In genomic region chr4:54942735-54943134, GRCh38 we compare ENCODE assay signal across 12 cellular contexts.
A peak's percentile ranks its signal among the peaks of the same experiment; 100 is the strongest.
DNase-seq lines count a peak whose midpoint lies in the region; ATAC-seq and TF ChIP-seq lines count a peak whose summit lies in the region.
"Had no signal": no experiment of that assay in that cellular context is flagged by ENCODE, and none has a peak within 500 bp of the region (broad histone marks: within the 10 kb centered on the region; RNA-seq: fewer than 3 reads in every experiment).

No MANE protein-coding gene starts in this region.

- H3K4me3 ChIP-seq in AG10803 (ENCODE audit: low read length) (no peak overlapping the region), WERI-Rb-1 (ENCODE audit: low read depth, low read length) (no peak overlapping the region)
- H3K4me3 ChIP-seq: esophagus squamous epithelium, lower lobe of right lung had no signal

- H3K9me3 ChIP-seq in WERI-Rb-1 (ENCODE audit: severe bottlenecking): no peaks in the 10 kb centered on the region
- H3K9me3 ChIP-seq: Caco-2, esophagus squamous epithelium, lower lobe of right lung had no signal

- H3K27me3 ChIP-seq in WERI-Rb-1 (ENCODE audit: insufficient read depth, low read depth, severe bottlenecking): peaks cover 47% of the 10 kb centered on the region

- H3K36me3 Mint-ChIP-seq in activated naive CD8-positive, alpha-beta T cell treated with anti-CD3 and anti-CD28 coated beads for 36 hours: no peaks in the 10 kb centered on the region

- H3K27me3 Mint-ChIP-seq in activated naive CD8-positive, alpha-beta T cell treated with anti-CD3 and anti-CD28 coated beads for 36 hours: no peaks in the 10 kb centered on the region

- no peak overlapping the region for H3K27ac ChIP-seq in WERI-Rb-1
- H3K27ac ChIP-seq: esophagus squamous epithelium, lower lobe of right lung had no signal

- H3K27ac Mint-ChIP-seq in activated naive CD8-positive, alpha-beta T cell treated with anti-CD3 and anti-CD28 coated beads for 36 hours: peak overlapping the region; percentile 5

- H3K4me3 Mint-ChIP-seq in activated naive CD8-positive, alpha-beta T cell treated with anti-CD3 and anti-CD28 coated beads for 36 hours: peak overlapping the region; percentile 11

- no peaks in the 10 kb centered on the region for H3K36me3 ChIP-seq in WERI-Rb-1
- H3K36me3 ChIP-seq: esophagus squamous epithelium, lower lobe of right lung had no signal

- peak; percentile 15 for DNase-seq in AG10803 (ENCODE audit: low read depth)
- peak; percentile 28 for DNase-seq in NOMO-1 treated with dmso at 0.1 percent for 144 hours (lab: John Stamatoyannopoulos, UW; ENCODE audit: unreplicated experiment)
- DNase-seq in activated naive CD8-positive, alpha-beta T cell treated with anti-CD3 and anti-CD28 coated beads for 36 hours: no peak
- DNase-seq in islet precursor cell: no peak
- no peak for DNase-seq in WERI-Rb-1
- no peak for DNase-seq in EL
- DNase-seq: Caco-2, esophagus squamous epithelium, lower lobe of right lung had no signal

- ATAC-seq in GM19372 (IDR thresholded peaks at IDR 0.05; ENCODE audit: low read depth, unreplicated experiment) (peak; percentile 30), HG03469 (IDR thresholded peaks at IDR 0.05; ENCODE audit: unreplicated experiment) (no peak)
- ATAC-seq: Right ventricle myocardium inferior had no signal

- no peak for TF ChIP-seq CTCF in AG10803 (conservative IDR thresholded peaks at IDR 0.05; ENCODE audit: low read length)
- no peak for TF ChIP-seq CTCF in WERI-Rb-1 (IDR thresholded peaks at IDR 0.05; ENCODE audit: low read depth, low read length)

- H3K9me3 Mint-ChIP-seq in activated naive CD8-positive, alpha-beta T cell treated with anti-CD3 and anti-CD28 coated beads for 36 hours: no peaks in the 10 kb centered on the region

- H3K4me1 Mint-ChIP-seq in activated naive CD8-positive, alpha-beta T cell treated with anti-CD3 and anti-CD28 coated beads for 36 hours: peaks cover 22% of the 10 kb centered on the region

Comparison
In these comparisons a context has a peak if more than half of its experiments do, and no peak if none do; other contexts are left out.
1. DNase-seq: peak in AG10803 (single experiment) and NOMO-1 treated with dmso at 0.1 percent for 144 hours (single experiment); none in activated naive CD8-positive, alpha-beta T cell treated with anti-CD3 and anti-CD28 coated beads for 36 hours (single experiment), islet precursor cell (single experiment), WERI-Rb-1 (single experiment) and EL (single experiment).